ENCODE assay signal across 10 cellular contexts in genomic region chr19:35510626-35510964, GRCh38. TPM values are rescaled to one million over a fixed set of nuclear protein-coding genes. Genes with fewer than 3 reads are reported as not detected.
A peak's percentile ranks its signal among the peaks of the same experiment; 100 is the strongest.
DNase-seq lines count a peak whose midpoint lies in the region; ATAC-seq, FAIRE-seq and TF ChIP-seq lines count a peak whose summit lies in the region.
"Had no signal": no experiment of that assay in that cellular context is flagged by ENCODE, and none has a peak within 500 bp of the region (broad histone marks: within the 10 kb centered on the region; RNA-seq: fewer than 3 reads in every experiment).

No MANE protein-coding gene starts in this region.

- no peak overlapping the region for H3K27ac ChIP-seq in caudate nucleus (ENCODE audit: low read depth, low read length)

- intact Hi-C loops in natural killer cell (cut with micrococcal nuclease), result loop anchor here (1.0 to 2.0 kb wide), 2 partner anchors 82 to 206 kb away; no protein-coding TSS in a partner anchor

- TF ChIP-seq CTCF in bronchial epithelial cell (IDR thresholded peaks at IDR 0.05; ENCODE audit: insufficient read depth, low read length, severe bottlenecking) (no peak), natural killer cell (IDR thresholded peaks at IDR 0.05) (peak; percentile 52)

- H3K27me3 Mint-ChIP-seq in stimulated activated naive CD8-positive, alpha-beta T cell treated with anti-CD3 and anti-CD28 coated beads, Interleukin-15, Interleukin-2, amounts not matched to agents 100 ng/mL and 50 ng/mL, for 24 hours, result peaks cover 40% of the 10 kb centered on the region
- H3K27me3 Mint-ChIP-seq in natural killer cell (ENCODE audit: low read depth in 2 of 2), result peaks cover 7 to 19% of the 10 kb centered on the region in 2 donors

- H3K4me1 Mint-ChIP-seq in stimulated activated naive CD8-positive, alpha-beta T cell treated with anti-CD3 and anti-CD28 coated beads, Interleukin-15, Interleukin-2, amounts not matched to agents 100 ng/mL and 50 ng/mL, for 24 hours (ENCODE audit: low read depth), result peaks cover 13% of the 10 kb centered on the region
- peaks cover 8 to 24% of the 10 kb centered on the region in 2 donors for H3K4me1 Mint-ChIP-seq in natural killer cell

- no peak for FAIRE-seq in bronchial epithelial cell (lab: Jason Lieb, UNC)
- FAIRE-seq: small intestine had no signal

- H3K36me3 Mint-ChIP-seq in stimulated activated naive CD8-positive, alpha-beta T cell treated with anti-CD3 and anti-CD28 coated beads, Interleukin-15, Interleukin-2, amounts not matched to agents 100 ng/mL and 50 ng/mL, for 24 hours (ENCODE audit: low read depth), result no peaks in the 10 kb centered on the region
- no peaks in the 10 kb centered on the region for H3K36me3 Mint-ChIP-seq in natural killer cell

- H3K4me3 ChIP-seq in bronchial epithelial cell (ENCODE audit: low read depth, low read length), result peak overlapping the region; percentile 52

- H3K27ac Mint-ChIP-seq in stimulated activated naive CD8-positive, alpha-beta T cell treated with anti-CD3 and anti-CD28 coated beads, Interleukin-15, Interleukin-2, amounts not matched to agents 100 ng/mL and 50 ng/mL, for 24 hours, result no peak overlapping the region
- H3K27ac Mint-ChIP-seq in natural killer cell, result peak overlapping the region in 1 of 2 donors; percentile 82

- H3K4me3 Mint-ChIP-seq in stimulated activated naive CD8-positive, alpha-beta T cell treated with anti-CD3 and anti-CD28 coated beads, Interleukin-15, Interleukin-2, amounts not matched to agents 100 ng/mL and 50 ng/mL, for 24 hours, result peak overlapping the region; percentile 63
- H3K4me3 Mint-ChIP-seq in natural killer cell, result peak overlapping the region; percentile 89

- H3K9me3 Mint-ChIP-seq in stimulated activated naive CD8-positive, alpha-beta T cell treated with anti-CD3 and anti-CD28 coated beads, Interleukin-15, Interleukin-2, amounts not matched to agents 100 ng/mL and 50 ng/mL, for 24 hours, result no peaks in the 10 kb centered on the region
- no peaks in the 10 kb centered on the region for H3K9me3 Mint-ChIP-seq in natural killer cell

- H3K36me3 ChIP-seq in bronchial epithelial cell (ENCODE audit: control insufficient read depth, insufficient read depth, low read length), result peaks cover 9% of the 10 kb centered on the region
- H3K36me3 ChIP-seq: MG63 had no signal

- no peaks in the 10 kb centered on the region for H3K27me3 ChIP-seq in bronchial epithelial cell (ENCODE audit: control insufficient read depth, insufficient read depth, low read length)

- no peak for ATAC-seq in stimulated activated naive CD8-positive, alpha-beta T cell treated with anti-CD3 and anti-CD28 coated beads, Interleukin-15, Interleukin-2, amounts not matched to agents 100 U/mL and 50 U/mL, for 24 hours
- no peak for ATAC-seq in natural killer cell
- ATAC-seq in GM21529 (IDR thresholded peaks at IDR 0.05; ENCODE audit: unreplicated experiment), result no peak

- no peak for DNase-seq in stimulated activated naive CD8-positive, alpha-beta T cell treated with anti-CD3 and anti-CD28 coated beads, Interleukin-15, Interleukin-2, amounts not matched to agents 100 U/mL and 50 U/mL, for 24 hours
- no peak for DNase-seq in bronchial epithelial cell (ENCODE audit: low read depth)
- no peak for DNase-seq in natural killer cell
- no peak for DNase-seq in superior temporal gyrus (ENCODE audit: extremely low spot score)
- no peak for DNase-seq in middle frontal gyrus (ENCODE audit: extremely low spot score, low spot score)
- no peak for DNase-seq in caudate nucleus (lab: John Stamatoyannopoulos, UW)

RNA-seq across cellular contexts. Expression of gene DMKN, which starts 2.9 kb away (rescaled TPM):
- 97.4 and 269 TPM in 2 replicates for total RNA-seq in bronchial epithelial cell
- 10 to 100 TPM; 10.7 to 15.3 (median 11.3) TPM for total RNA-seq in natural killer cell

RNA-seq across cellular contexts. Expression of gene SBSN, which starts 17.5 kb away (rescaled TPM):
- total RNA-seq in bronchial epithelial cell (9.5 and 107 TPM in 2 replicates), natural killer cell (not detected)

RNA-seq across cellular contexts. Expression of gene KRTDAP, which starts 20.3 kb away (rescaled TPM):
- total RNA-seq in bronchial epithelial cell (1.4 TPM in 1 of 2 replicates, not detected in the other), natural killer cell (not detected)

RNA-seq across cellular contexts. Expression of gene GAPDHS, which starts 22.7 kb away (rescaled TPM):
- total RNA-seq in bronchial epithelial cell, result not detected in 2 replicates
- total RNA-seq in natural killer cell, result not detected

RNA-seq across cellular contexts. Expression of gene TMEM147, which starts 34.8 kb away (rescaled TPM):
- total RNA-seq in bronchial epithelial cell (136 and 163 TPM in 2 replicates), natural killer cell (10 to 100 TPM; 30.6 to 37.9 (median 31.2) TPM)

Comparison
In these comparisons a context has a peak if more than half of its experiments do, and no peak if none do; other contexts are left out.
1. RNA of gene SBSN, which starts 17.5 kb away (total RNA-seq): 9.5 to 107 TPM in bronchial epithelial cell; not detected in natural killer cell; every median in the first group is over 10 times any median in the second.